Comparison of ENCODE assay signal across 21 cellular contexts in the genomic region with DNA sequence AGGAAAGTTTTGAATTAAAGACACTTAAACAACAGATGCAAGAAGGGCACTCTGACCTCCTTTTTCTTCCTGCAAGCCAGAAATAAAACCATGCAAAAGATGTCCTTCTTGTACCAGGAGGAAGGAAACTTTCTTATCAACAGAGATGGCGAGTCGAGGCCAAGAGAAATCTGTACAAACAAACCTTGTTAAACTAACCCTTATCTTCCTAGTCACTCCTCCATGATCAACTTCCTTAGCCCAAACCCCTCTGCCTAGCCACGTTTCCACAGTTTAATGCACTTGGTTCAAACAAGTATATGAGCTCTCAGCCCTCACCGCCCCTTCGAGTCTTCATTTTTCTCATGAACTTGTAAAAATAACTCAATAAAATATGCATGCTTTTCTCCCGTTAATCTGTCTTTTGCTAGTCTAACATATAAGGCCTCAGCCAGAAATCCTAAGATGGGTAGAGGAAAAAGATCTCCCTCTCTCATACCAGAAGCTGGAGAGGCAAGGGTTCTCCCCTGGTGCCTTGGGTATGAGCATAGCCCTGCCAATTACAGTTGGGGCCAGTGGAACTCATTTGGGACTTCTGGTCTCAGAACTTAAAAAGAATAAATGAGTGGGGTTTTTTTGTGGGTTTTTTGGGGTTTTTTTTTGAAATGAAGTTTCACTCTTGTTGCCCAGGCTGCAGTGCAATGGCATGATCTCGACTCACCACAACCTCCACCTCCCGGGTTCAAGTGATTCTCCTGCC.
"Had no signal": no experiment of that assay in that cellular context is flagged by ENCODE, and none has a peak within 500 bp of the region (broad histone marks: within the 10 kb centered on the region; RNA-seq: fewer than 3 reads in every experiment).

No MANE protein-coding gene starts in this region.

- H3K9me3 ChIP-seq: heart left ventricle, mucosa of descending colon, thyroid gland, upper lobe of right lung had no signal

- H3K27me3 ChIP-seq: thyroid gland, upper lobe of right lung had no signal

- H3K36me3 ChIP-seq: heart left ventricle, thyroid gland, upper lobe of right lung had no signal

- H3K27ac ChIP-seq: coronary artery, epithelial cell of prostate, heart left ventricle, thyroid gland, upper lobe of right lung had no signal

- ATAC-seq: activated CD4-positive, CD25-positive, alpha-beta regulatory T cell treated with anti-CD3 and anti-CD28 coated beads, Interleukin-2, amount 50 U/mL, for 24 hours; activated naive CD8-positive, alpha-beta T cell treated with anti-CD3 and anti-CD28 coated beads, Interleukin-2, amount 50 U/mL, for 24 hours; heart left ventricle; left cardiac atrium; mucosa of descending colon; upper lobe of right lung had no signal

- DNase-seq: activated CD4-positive, alpha-beta memory T cell treated with anti-CD3 and anti-CD28 coated beads, Interleukin-2, amount 10 ng/mL, durations not matched to agents 7 days and 5 days; activated CD4-positive, alpha-beta T cell treated with anti-CD3 and anti-CD28 coated beads, Interleukin-2, amount 10 ng/mL, durations not matched to agents 24 days and 14 days; activated gamma-delta T cell; activated naive CD4-positive, alpha-beta T cell treated with anti-CD3 and anti-CD28 coated beads, Interleukin-2, amount 50 U/mL, for 16 hours; activated naive CD8-positive, alpha-beta T cell treated with anti-CD3 and anti-CD28 coated beads, Interleukin-2, amount 50 U/mL, for 24 hours; cerebellar nuclear complex; endodermal cell; heart left ventricle; left cardiac atrium; mucosa of descending colon; nucleus accumbens; posterior cingulate gyrus; small intestine; stimulated activated CD4-positive, alpha-beta T cell treated with anti-CD3 and anti-CD28 coated beads, Interleukin-2, amount 100 ng/mL, for 48 hours; stimulated activated CD8-positive, alpha-beta memory T cell treated with anti-CD3 and anti-CD28 coated beads, Interleukin-4, amount 100 ng/mL, for 48 hours; stimulated activated naive CD4-positive, alpha-beta T cell; thyroid gland; upper lobe of right lung had no signal

- H3K4me3 ChIP-seq: coronary artery, heart left ventricle, mucosa of descending colon, thyroid gland, upper lobe of right lung had no signal

- H3K4me1 ChIP-seq: heart left ventricle, thyroid gland, upper lobe of right lung had no signal
